Comparison of ENCODE assay signal across 20 cellular contexts in genomic region chr11:1044160-1044559, GRCh38. TPM values are rescaled to one million over a fixed set of nuclear protein-coding genes. Genes with fewer than 3 reads are reported as not detected.
"Had no signal": no experiment of that assay in that cellular context is flagged by ENCODE, and none has a peak within 500 bp of the region (broad histone marks: within the 10 kb centered on the region; RNA-seq: fewer than 3 reads in every experiment).

No MANE protein-coding gene starts in this region.

- H3K4me2 ChIP-seq: SK-N-SH had no signal

- DNase-seq: KBM-7, MG63, NCI-H1092, NCI-H1105 treated with DMSO at 0.1 percent for 48 hours, NCI-H1417 treated with DMSO at 0.1 percent for 48 hours, NCI-H1694 treated with DMSO at 0.1 percent for 48 hours, NCI-H1930, NCI-H2081, NCI-H2171, NCI-H226, NCI-H446, NCI-H510A, NCI-H524 treated with DMSO at 0.1 percent for 48 hours, NCI-H69, RPMI8226, SIG-M5 had no signal

- H3K9me2 ChIP-seq: SK-N-SH had no signal

- H3K9me3 ChIP-seq: SJSA1, SK-N-SH had no signal

- H3K4me3 ChIP-seq: MG63, SJSA1 had no signal

- H3K36me3 ChIP-seq: MG63, SJSA1 had no signal

- H3K27ac ChIP-seq: SJSA1 had no signal

- FAIRE-seq: RCC 7860 had no signal

- H3K4me1 ChIP-seq: SJSA1 had no signal

- H3K9ac ChIP-seq: SK-N-SH had no signal

RNA-seq across cellular contexts. Expression of gene MUC6, which starts 7.6 kb away (rescaled TPM):
- total RNA-seq: Right ventricle myocardium superior, SJSA1 had no signal
- polyA plus RNA-seq: SK-N-SH had no signal

RNA-seq across cellular contexts. Expression of gene MUC2, which starts 30.5 kb away (rescaled TPM):
- total RNA-seq: Right ventricle myocardium superior, SJSA1 had no signal
- polyA plus RNA-seq: SK-N-SH had no signal
